In the genomic region with DNA sequence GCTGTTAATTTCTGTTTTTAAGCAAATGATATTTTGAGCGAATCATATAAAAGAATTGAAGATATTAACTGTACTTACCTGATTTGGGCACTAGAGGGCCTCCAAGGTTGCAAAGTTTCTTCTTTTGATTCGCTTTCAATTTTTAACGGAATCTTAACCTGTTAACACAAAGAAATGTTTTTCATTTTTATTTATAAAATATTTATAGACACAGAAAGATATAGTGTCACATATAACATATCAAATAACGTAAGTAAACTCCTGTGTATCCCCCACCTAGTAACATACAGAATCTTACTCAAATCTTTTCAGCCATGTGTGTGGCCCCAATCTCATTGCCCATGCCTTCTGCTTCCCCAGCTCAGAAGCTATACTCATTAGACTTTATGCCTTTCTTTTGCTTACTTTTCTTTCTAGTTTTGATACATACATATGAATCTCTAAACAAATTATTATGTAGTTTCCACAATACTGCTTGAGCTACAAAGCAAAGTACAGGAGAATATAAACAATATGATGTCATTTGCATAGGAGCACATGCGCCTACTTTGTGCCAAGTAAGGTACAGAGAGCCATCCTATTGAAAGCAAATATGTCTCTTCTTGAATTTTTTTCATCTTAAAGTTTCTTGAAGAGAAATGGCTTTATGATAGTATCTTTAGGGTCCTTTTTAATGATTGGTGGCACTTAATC, we compare ENCODE assay signal across 8 cellular contexts. TPM values are rescaled to one million over a fixed set of nuclear protein-coding genes. Genes with fewer than 3 reads are reported as not detected.
DNase-seq lines count a peak whose midpoint lies in the region; ATAC-seq and TF ChIP-seq lines count a peak whose summit lies in the region.

No MANE protein-coding gene starts in this region.

- ATAC-seq in heart left ventricle (no peak), Right ventricle myocardium superior (ENCODE audit: poor library complexity) (no peak), omental fat pad (ENCODE audit: low FRiP score) (no peak)

- no peak overlapping the region for H3K27ac ChIP-seq in heart left ventricle
- no peak overlapping the region for H3K27ac ChIP-seq in HEK293 (ENCODE audit: extremely low read depth, low read depth, low read length)
- H3K27ac ChIP-seq in liver (ENCODE audit: low read depth in 1 of 2, low read length in 2 of 2) = no peak overlapping the region

- H3K27me3 ChIP-seq in heart left ventricle = peaks cover 0 to 9% (median 0%) of the 10 kb centered on the region in 9 donors
- H3K27me3 ChIP-seq in liver (ENCODE audit: control insufficient read depth in 4 of 4, insufficient read depth in 4 of 4, low read length in 3 of 4) = peaks cover 0 to 2% (median 0%) of the 10 kb centered on the region in 4 donors

- no peak for DNase-seq in heart left ventricle
- DNase-seq in Right ventricle myocardium superior = no peak
- DNase-seq in NCI-H526 treated with DMSO at 0.1 percent for 48 hours (lab: John Stamatoyannopoulos, UW) = peak; percentile 4
- DNase-seq in astrocyte of the spinal cord (ENCODE audit: low read depth, low spot score) = peak; percentile 51
- no peak for DNase-seq in effector CD8-positive, alpha-beta T cell (lab: John Stamatoyannopoulos, UW)
- DNase-seq in omental fat pad (ENCODE audit: low spot score) = no peak

- H3K4me3 ChIP-seq in heart left ventricle (no peak overlapping the region), HEK293 (ENCODE audit: low read depth, low read length) (no peak overlapping the region), astrocyte of the spinal cord (ENCODE audit: low read depth, low read length) (no peak overlapping the region), liver (ENCODE audit: low read depth in 1 of 3, low read length in 3 of 3) (no peak overlapping the region)

- H3K36me3 ChIP-seq in heart left ventricle (no peaks in the 10 kb centered on the region), HEK293 (ENCODE audit: control insufficient read depth in 2 of 2, insufficient read depth in 1 of 2, low read length in 2 of 2) (no peaks in the 10 kb centered on the region), liver (ENCODE audit: control insufficient read depth in 4 of 4, insufficient read depth in 3 of 4, low read depth in 1 of 4, low read length in 3 of 4) (no peaks in the 10 kb centered on the region)

- H3K9ac ChIP-seq in liver (ENCODE audit: low read depth in 1 of 2, low read length in 2 of 2) = no peak overlapping the region

- CTCF ChIA-PET in HEK293 (lab: Yijun Ruan, JAX) = interaction anchor here (0.5 to 3.9 kb wide), 12 partner anchors 10 to 1328 kb away, joined by 3 to 18 read pairs (median 4); no protein-coding TSS in a partner anchor

- in situ Hi-C loops in astrocyte of the spinal cord (cut with HindIII; ENCODE audit: low sequenced_read_pairs) = no loop called here

- intact Hi-C loops in heart left ventricle (cut with DNase I) (loop anchor here in 9 of 10 donors (2.0 to 10.0 kb wide), 8 partner anchors 272 to 1022 kb away; no protein-coding TSS in a partner anchor), Right ventricle myocardium superior (cut with DNase I) (no loop called here)

- TF ChIP-seq CTCF in heart left ventricle (IDR thresholded peaks at IDR 0.05) (peak; percentile 54 to 81 (median 72)), HEK293 (tag by site-specific recombination; IDR thresholded peaks at IDR 0.05) (no peak), astrocyte of the spinal cord (IDR thresholded peaks at IDR 0.05; ENCODE audit: low read depth, low read length) (peak; percentile 60), liver (IDR thresholded peaks at IDR 0.05; ENCODE audit: low read depth, low read length, missing input control) (peak; percentile 59), omental fat pad (IDR thresholded peaks at IDR 0.05) (no peak)

- peaks cover 0 to 4% (median 0%) of the 10 kb centered on the region in 12 donors for H3K4me1 ChIP-seq in heart left ventricle
- no peaks in the 10 kb centered on the region for H3K4me1 ChIP-seq in HEK293 (ENCODE audit: control insufficient read depth, insufficient read depth, low read length)
- no peaks in the 10 kb centered on the region for H3K4me1 ChIP-seq in liver (ENCODE audit: control insufficient read depth in 4 of 4, insufficient read depth in 4 of 4, low read length in 3 of 4)

- no peaks in the 10 kb centered on the region for H3K9me3 ChIP-seq in heart left ventricle
- no peaks in the 10 kb centered on the region for H3K9me3 ChIP-seq in HEK293 (ENCODE audit: control insufficient read depth, insufficient read depth, low read depth, low read length)
- H3K9me3 ChIP-seq in liver (ENCODE audit: control insufficient read depth in 4 of 4, low read length in 3 of 4) = no peaks in the 10 kb centered on the region

- WGBS in heart left ventricle, 4 donors = 21 to 27% (median 24%) methylated on average over 5 of the region's 5 CpGs
- 23% methylated on average over 5 of the region's 5 CpGs for WGBS in liver

- POLR2A ChIA-PET in HEK293 (lab: Yijun Ruan, JAX) = no interaction called here

- TF ChIP-seq POLR2A in heart left ventricle (IDR thresholded peaks at IDR 0.05) = no peak

- TF ChIP-seq RAD21 in liver (IDR thresholded peaks at IDR 0.05) = peak; percentile 75 to 76

TF ChIP-seq in HEK293, 187 proteins besides CTCF, POLR2A, EP300 and RAD21:
- TF ChIP-seq ZNF654 (tag by site-specific recombination; IDR thresholded peaks at IDR 0.05; ENCODE audit: low read depth) = peak; percentile 45
- TF ChIP-seq, protein P1, sequence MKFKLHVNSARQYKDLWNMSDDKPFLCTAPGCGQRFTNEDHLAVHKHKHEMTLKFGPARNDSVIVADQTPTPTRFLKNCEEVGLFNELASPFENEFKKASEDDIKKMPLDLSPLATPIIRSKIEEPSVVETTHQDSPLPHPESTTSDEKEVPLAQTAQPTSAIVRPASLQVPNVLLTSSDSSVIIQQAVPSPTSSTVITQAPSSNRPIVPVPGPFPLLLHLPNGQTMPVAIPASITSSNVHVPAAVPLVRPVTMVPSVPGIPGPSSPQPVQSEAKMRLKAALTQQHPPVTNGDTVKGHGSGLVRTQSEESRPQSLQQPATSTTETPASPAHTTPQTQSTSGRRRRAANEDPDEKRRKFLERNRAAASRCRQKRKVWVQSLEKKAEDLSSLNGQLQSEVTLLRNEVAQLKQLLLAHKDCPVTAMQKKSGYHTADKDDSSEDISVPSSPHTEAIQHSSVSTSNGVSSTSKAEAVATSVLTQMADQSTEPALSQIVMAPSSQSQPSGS (tag by site-specific recombination; IDR thresholded peaks at IDR 0.05; ENCODE audit: low read depth) = no peak

TF ChIP-seq in liver, 16 proteins besides CTCF, POLR2A, EP300 and RAD21:
- TF ChIP-seq FOXA2 (IDR thresholded peaks at IDR 0.05) = no peak
- TF ChIP-seq, protein P2, sequence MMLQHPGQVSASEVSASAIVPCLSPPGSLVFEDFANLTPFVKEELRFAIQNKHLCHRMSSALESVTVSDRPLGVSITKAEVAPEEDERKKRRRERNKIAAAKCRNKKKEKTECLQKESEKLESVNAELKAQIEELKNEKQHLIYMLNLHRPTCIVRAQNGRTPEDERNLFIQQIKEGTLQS (IDR thresholded peaks at IDR 0.05) = no peak
- no peak for TF ChIP-seq EGR1 (IDR thresholded peaks at IDR 0.05; ENCODE audit: low read depth in 2 of 2)
- TF ChIP-seq SP1 (IDR thresholded peaks at IDR 0.05) = no peak
- TF ChIP-seq, protein P3, sequence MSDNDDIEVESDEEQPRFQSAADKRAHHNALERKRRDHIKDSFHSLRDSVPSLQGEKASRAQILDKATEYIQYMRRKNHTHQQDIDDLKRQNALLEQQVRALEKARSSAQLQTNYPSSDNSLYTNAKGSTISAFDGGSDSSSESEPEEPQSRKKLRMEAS (IDR thresholded peaks at IDR 0.05) = no peak
- TF ChIP-seq HNF4G (IDR thresholded peaks at IDR 0.05) = no peak
- no peak for TF ChIP-seq JUND (IDR thresholded peaks at IDR 0.05)
- TF ChIP-seq, protein P4, sequence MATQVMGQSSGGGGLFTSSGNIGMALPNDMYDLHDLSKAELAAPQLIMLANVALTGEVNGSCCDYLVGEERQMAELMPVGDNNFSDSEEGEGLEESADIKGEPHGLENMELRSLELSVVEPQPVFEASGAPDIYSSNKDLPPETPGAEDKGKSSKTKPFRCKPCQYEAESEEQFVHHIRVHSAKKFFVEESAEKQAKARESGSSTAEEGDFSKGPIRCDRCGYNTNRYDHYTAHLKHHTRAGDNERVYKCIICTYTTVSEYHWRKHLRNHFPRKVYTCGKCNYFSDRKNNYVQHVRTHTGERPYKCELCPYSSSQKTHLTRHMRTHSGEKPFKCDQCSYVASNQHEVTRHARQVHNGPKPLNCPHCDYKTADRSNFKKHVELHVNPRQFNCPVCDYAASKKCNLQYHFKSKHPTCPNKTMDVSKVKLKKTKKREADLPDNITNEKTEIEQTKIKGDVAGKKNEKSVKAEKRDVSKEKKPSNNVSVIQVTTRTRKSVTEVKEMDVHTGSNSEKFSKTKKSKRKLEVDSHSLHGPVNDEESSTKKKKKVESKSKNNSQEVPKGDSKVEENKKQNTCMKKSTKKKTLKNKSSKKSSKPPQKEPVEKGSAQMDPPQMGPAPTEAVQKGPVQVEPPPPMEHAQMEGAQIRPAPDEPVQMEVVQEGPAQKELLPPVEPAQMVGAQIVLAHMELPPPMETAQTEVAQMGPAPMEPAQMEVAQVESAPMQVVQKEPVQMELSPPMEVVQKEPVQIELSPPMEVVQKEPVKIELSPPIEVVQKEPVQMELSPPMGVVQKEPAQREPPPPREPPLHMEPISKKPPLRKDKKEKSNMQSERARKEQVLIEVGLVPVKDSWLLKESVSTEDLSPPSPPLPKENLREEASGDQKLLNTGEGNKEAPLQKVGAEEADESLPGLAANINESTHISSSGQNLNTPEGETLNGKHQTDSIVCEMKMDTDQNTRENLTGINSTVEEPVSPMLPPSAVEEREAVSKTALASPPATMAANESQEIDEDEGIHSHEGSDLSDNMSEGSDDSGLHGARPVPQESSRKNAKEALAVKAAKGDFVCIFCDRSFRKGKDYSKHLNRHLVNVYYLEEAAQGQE (IDR thresholded peaks at IDR 0.05) = no peak
- no peak for TF ChIP-seq GABPA (IDR thresholded peaks at IDR 0.05 in 1 of 2, conservative IDR thresholded peaks at IDR 0.05 in 1 of 2)

RNA-seq across cellular contexts. Expression of a gene that starts 49.5 kb away (rescaled TPM):
- total RNA-seq in heart left ventricle (not detected), Right ventricle myocardium superior (not detected), liver (under 1 TPM; 0.14 to 0.17 TPM), omental fat pad (not detected)
- polyA plus RNA-seq in heart left ventricle (not detected), liver (under 1 TPM in 1 of 2 donors, not detected in 1; 0.05 TPM)

Comparison
In these comparisons a context has a peak if more than half of its experiments do, and no peak if none do; other contexts are left out.
1. DNase-seq: peak in NCI-H526 treated with DMSO at 0.1 percent for 48 hours (single experiment) and astrocyte of the spinal cord (single experiment); none in heart left ventricle (0 of 5), Right ventricle myocardium superior (single experiment), effector CD8-positive, alpha-beta T cell (single experiment) and omental fat pad (single experiment).
2. CTCF ChIP-seq: peak in heart left ventricle (12 of 12), astrocyte of the spinal cord (single experiment) and liver (single experiment); none in HEK293 (single experiment) and omental fat pad (0 of 3).